ENCODE assay signal across 9 cellular contexts in genomic region chr2:98012561-98012979, GRCh38. TPM values are rescaled to one million over a fixed set of nuclear protein-coding genes. Genes with fewer than 3 reads are reported as not detected.
DNase-seq lines count a peak whose midpoint lies in the region; ATAC-seq, FAIRE-seq and TF ChIP-seq lines count a peak whose summit lies in the region.
"Had no signal": no experiment of that assay in that cellular context is flagged by ENCODE, and none has a peak within 500 bp of the region (broad histone marks: within the 10 kb centered on the region; RNA-seq: fewer than 3 reads in every experiment).

No MANE protein-coding gene starts in this region.

- peaks cover 0 to 2% (median 0%) of the 10 kb centered on the region in 7 donors for H3K9me3 Mint-ChIP-seq in CD4-positive, CD25-positive, alpha-beta regulatory T cell
- no peaks in the 10 kb centered on the region for H3K9me3 Mint-ChIP-seq in activated T-helper 17 cell treated with anti-CD3 and anti-CD28 coated beads, Interleukin-2, amount 50 U/mL, for 72 hours

- H3K4me1 ChIP-seq in CD4-positive, CD25-positive, alpha-beta regulatory T cell (ENCODE audit: control insufficient read depth, insufficient read depth, low read length, poor library complexity, severe bottlenecking), result no peaks in the 10 kb centered on the region
- H3K4me1 ChIP-seq in small intestine (ENCODE audit: control insufficient read depth in 2 of 2, insufficient read depth in 1 of 2, low read depth in 1 of 2, low read length in 1 of 2), result peaks cover 0 to 2% of the 10 kb centered on the region in 2 donors
- H3K4me1 ChIP-seq in transverse colon, result peaks cover 0 to 15% (median 11%) of the 10 kb centered on the region in 4 donors

- H3K36me3 Mint-ChIP-seq in CD4-positive, CD25-positive, alpha-beta regulatory T cell, result no peaks in the 10 kb centered on the region
- H3K36me3 Mint-ChIP-seq in activated T-helper 17 cell treated with anti-CD3 and anti-CD28 coated beads, Interleukin-2, amount 50 U/mL, for 72 hours (ENCODE audit: low read depth), result no peaks in the 10 kb centered on the region

- in situ Hi-C loops in transverse colon (cut with MboI; ENCODE audit: low pct_ligation_motif_present in 1 of 4, low pct_unique_long_range_greater_than_20kb in 1 of 4, low sequenced_read_pairs in 3 of 4), result no loop called here

- peaks cover 14% of the 10 kb centered on the region for H3K27me3 Mint-ChIP-seq in CD4-positive, CD25-positive, alpha-beta regulatory T cell
- H3K27me3 Mint-ChIP-seq in activated T-helper 17 cell treated with anti-CD3 and anti-CD28 coated beads, Interleukin-2, amount 50 U/mL, for 72 hours, result peaks cover 25% of the 10 kb centered on the region

- no peak for TF ChIP-seq EP300 in transverse colon (IDR thresholded peaks at IDR 0.05; ENCODE audit: low read depth)

- no peaks in the 10 kb centered on the region for H3K4me1 Mint-ChIP-seq in CD4-positive, CD25-positive, alpha-beta regulatory T cell
- H3K4me1 Mint-ChIP-seq in activated T-helper 17 cell treated with anti-CD3 and anti-CD28 coated beads, Interleukin-2, amount 50 U/mL, for 72 hours, result peaks cover 19% of the 10 kb centered on the region

- intact Hi-C loops in lower leg skin (cut with DNase I; ENCODE audit: low total_unique reads) (no loop called here), transverse colon (cut with DNase I; ENCODE audit: low total_unique reads) (no loop called here)

- WGBS in lower leg skin, 2 donors, result 95 to 96% methylated on average over 3 of the region's 3 CpGs
- WGBS in small intestine, 3 donors, result 85 to 96% (median 85%) methylated on average over 3 of the region's 3 CpGs
- 76 to 92% methylated on average over 2 to 3 of the region's 3 CpGs for WGBS in transverse colon (ENCODE audit: low coverage in 1 of 2), 2 donors

- ATAC-seq in CD4-positive, CD25-positive, alpha-beta regulatory T cell (ENCODE audit: low read depth in 2 of 2), result peak; percentile 37 to 44
- peak; percentile 66 for ATAC-seq in HG03095 (IDR thresholded peaks at IDR 0.05; ENCODE audit: unreplicated experiment)
- peak; percentile 84 for ATAC-seq in activated T-helper 17 cell treated with anti-CD3 and anti-CD28 coated beads, Interleukin-2, amount 50 U/mL, for 72 hours (replicated peaks)

- no peak for FAIRE-seq in small intestine (lab: Jason Lieb, UNC)

- H3K36me3 ChIP-seq in CD4-positive, CD25-positive, alpha-beta regulatory T cell (ENCODE audit: control insufficient read depth, insufficient read depth, low read length), result no peaks in the 10 kb centered on the region
- no peaks in the 10 kb centered on the region for H3K36me3 ChIP-seq in small intestine (ENCODE audit: control insufficient read depth in 2 of 2, insufficient read depth in 2 of 2, low read length in 2 of 2)
- H3K36me3 ChIP-seq in transverse colon, result no peaks in the 10 kb centered on the region

- no peak overlapping the region for H3K27ac ChIP-seq in CD4-positive, CD25-positive, alpha-beta regulatory T cell (ENCODE audit: insufficient read depth, low read length, poor library complexity, severe bottlenecking)
- H3K27ac ChIP-seq in small intestine (ENCODE audit: low read depth in 1 of 2, low read length in 1 of 2), result peak overlapping the region in 1 of 2 donors; percentile 63
- H3K27ac ChIP-seq in transverse colon, result peak overlapping the region in 1 of 4 donors; percentile 17
- H3K27ac ChIP-seq: VCaP had no signal

- no peak for DNase-seq in CD4-positive, CD25-positive, alpha-beta regulatory T cell
- no peak for DNase-seq in lower leg skin (ENCODE audit: low spot score in 2 of 2)
- DNase-seq in small intestine, result no peak
- no peak for DNase-seq in cerebellum (ENCODE audit: low spot score)
- no peak for DNase-seq in transverse colon

- TF ChIP-seq CTCF in lower leg skin (IDR thresholded peaks at IDR 0.05), result no peak
- no peak for TF ChIP-seq CTCF in transverse colon (IDR thresholded peaks at IDR 0.05)

- H3K27me3 ChIP-seq in CD4-positive, CD25-positive, alpha-beta regulatory T cell (ENCODE audit: control insufficient read depth, insufficient read depth, low read length), result peaks cover 2% of the 10 kb centered on the region
- H3K27me3 ChIP-seq in small intestine (ENCODE audit: control insufficient read depth in 2 of 2, insufficient read depth in 2 of 2, low read length in 2 of 2), result no peaks in the 10 kb centered on the region
- H3K27me3 ChIP-seq in transverse colon, result no peaks in the 10 kb centered on the region

- TF ChIP-seq POLR2A in GM19099 (IDR thresholded peaks at IDR 0.05; ENCODE audit: extremely low read depth, insufficient read length, low read depth) (peak; percentile 44), lower leg skin (IDR thresholded peaks at IDR 0.05) (no peak), transverse colon (IDR thresholded peaks at IDR 0.05) (no peak)

- H3K4me3 Mint-ChIP-seq in CD4-positive, CD25-positive, alpha-beta regulatory T cell, result no peak overlapping the region
- H3K4me3 Mint-ChIP-seq in activated T-helper 17 cell treated with anti-CD3 and anti-CD28 coated beads, Interleukin-2, amount 50 U/mL, for 72 hours, result peak overlapping the region; percentile 10

- no peaks in the 10 kb centered on the region for H3K9me3 ChIP-seq in CD4-positive, CD25-positive, alpha-beta regulatory T cell (ENCODE audit: control insufficient read depth in 2 of 2, low read length in 2 of 2)
- no peaks in the 10 kb centered on the region for H3K9me3 ChIP-seq in small intestine (ENCODE audit: control insufficient read depth, low read depth)
- no peaks in the 10 kb centered on the region for H3K9me3 ChIP-seq in transverse colon

- no peak overlapping the region for H3K4me3 ChIP-seq in CD4-positive, CD25-positive, alpha-beta regulatory T cell (ENCODE audit: low read depth, low read length)
- H3K4me3 ChIP-seq in lower leg skin (ENCODE audit: low read depth, poor library complexity, severe bottlenecking), result no peak overlapping the region
- no peak overlapping the region for H3K4me3 ChIP-seq in small intestine (ENCODE audit: low read depth in 1 of 2, low read length in 2 of 2)
- no peak overlapping the region for H3K4me3 ChIP-seq in transverse colon

- H3K27ac Mint-ChIP-seq in CD4-positive, CD25-positive, alpha-beta regulatory T cell, result no peak overlapping the region
- peak overlapping the region; percentile 81 for H3K27ac Mint-ChIP-seq in activated T-helper 17 cell treated with anti-CD3 and anti-CD28 coated beads, Interleukin-2, amount 50 U/mL, for 72 hours

RNA-seq across cellular contexts. Expression of gene TMEM131, which starts 16.8 kb away (rescaled TPM):
- total RNA-seq in CD4-positive, CD25-positive, alpha-beta regulatory T cell, result 34.1 TPM
- 1 to 10 TPM; 6.7 to 8.4 (median 7.7) TPM for polyA plus RNA-seq in CD4-positive, CD25-positive, alpha-beta regulatory T cell
- total RNA-seq in activated T-helper 17 cell treated with anti-CD3 and anti-CD28 coated beads, Interleukin-2, amount 50 U/mL, for 72 hours, result 10 to 100 TPM; 32.0 to 36.4 TPM
- total RNA-seq in lower leg skin (10 to 100 TPM; 32.8 to 54.8 (median 41.2) TPM), cerebellum (41.6 TPM), transverse colon (10 to 100 TPM; 78.4 to 86.4 (median 80.5) TPM)
- 10 to 100 TPM in 2 of 3 donors, 1 to 10 TPM in 1; 6.5 to 15.3 (median 12.3) TPM for polyA plus RNA-seq in small intestine
